In the genomic region with DNA sequence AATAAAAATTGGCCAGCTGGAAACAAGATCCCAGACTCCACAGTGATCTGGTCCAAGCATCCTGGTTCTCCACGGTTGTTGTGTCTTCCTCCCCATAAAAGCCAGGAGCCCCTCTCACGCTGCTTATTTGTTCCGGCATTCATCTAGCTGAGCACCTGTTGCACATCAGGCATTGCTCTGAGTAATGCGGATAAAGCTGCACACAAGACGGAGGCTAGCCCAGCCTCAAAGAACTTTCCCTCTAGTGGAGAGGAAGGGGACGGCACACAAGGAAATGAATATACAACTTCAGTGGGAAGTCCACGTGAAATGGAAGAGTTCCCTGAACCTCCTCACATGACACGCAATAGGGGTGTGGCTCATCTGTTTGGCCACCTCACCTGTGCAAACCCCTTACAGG, we compare ENCODE assay signal across 11 cellular contexts. TPM values are rescaled to one million over a fixed set of nuclear protein-coding genes. Genes with fewer than 3 reads are reported as not detected.
DNase-seq lines count a peak whose midpoint lies in the region; ATAC-seq and TF ChIP-seq lines count a peak whose summit lies in the region.
"Had no signal": no experiment of that assay in that cellular context is flagged by ENCODE, and none has a peak within 500 bp of the region (broad histone marks: within the 10 kb centered on the region; RNA-seq: fewer than 3 reads in every experiment).

No MANE protein-coding gene starts in this region.

- H3K9me3 Mint-ChIP-seq in Calu3 (ENCODE audit: low read depth, unreplicated experiment) (no peaks in the 10 kb centered on the region), mesothelial cell of epicardium (peaks cover 5% of the 10 kb centered on the region)
- H3K9me3 Mint-ChIP-seq: natural killer cell treated with Interleukin-12 subunit alpha and Interleukin-12 subunit beta and Interleukin-15 and Interleukin-18, amount 100 ng/mL, for 72 hours had no signal

- peaks cover 12% of the 10 kb centered on the region for H3K27me3 Mint-ChIP-seq in Calu3 (ENCODE audit: unreplicated experiment)
- H3K27me3 Mint-ChIP-seq in mesothelial cell of epicardium (ENCODE audit: low read depth): peaks cover 9% of the 10 kb centered on the region
- H3K27me3 Mint-ChIP-seq: activated CD8-positive, alpha-beta memory T cell treated with anti-CD3 and anti-CD28 coated beads, Interleukin-2, amount 10 ng/mL, durations not matched to agents 7 days and 5 days had no signal

- H3K4me3 ChIP-seq in astrocyte of the spinal cord (ENCODE audit: low read depth, low read length): no peak overlapping the region

- in situ Hi-C loops in astrocyte of the spinal cord (cut with HindIII; ENCODE audit: low sequenced_read_pairs): no loop called here

- peak; percentile 1 for DNase-seq in Calu3
- DNase-seq in LHCN-M2 (ENCODE audit: low read depth): peak; percentile 62
- DNase-seq in astrocyte of the spinal cord (ENCODE audit: low read depth, low spot score): no peak
- DNase-seq in mesothelial cell of epicardium (ENCODE audit: low spot score in 2 of 2, unreplicated experiment in 2 of 2): no peak
- no peak for DNase-seq in activated CD4-positive, alpha-beta T cell treated with anti-CD3 and anti-CD28 coated beads for 1 hour
- DNase-seq in NCI-H345 (lab: John Stamatoyannopoulos, UW): no peak
- DNase-seq: activated CD8-positive, alpha-beta memory T cell treated with anti-CD3 and anti-CD28 coated beads, Interleukin-2, amount 10 ng/mL, durations not matched to agents 7 days and 5 days; NCI-H2227 treated with DMSO at 0.1 percent for 48 hours had no signal

- H3K27ac Mint-ChIP-seq in Calu3 (ENCODE audit: unreplicated experiment) (no peak overlapping the region), mesothelial cell of epicardium (no peak overlapping the region)
- H3K27ac Mint-ChIP-seq: activated CD8-positive, alpha-beta memory T cell treated with anti-CD3 and anti-CD28 coated beads, Interleukin-2, amount 10 ng/mL, durations not matched to agents 7 days and 5 days; natural killer cell treated with Interleukin-12 subunit alpha and Interleukin-12 subunit beta and Interleukin-15 and Interleukin-18, amount 100 ng/mL, for 72 hours had no signal

- CTCF ChIA-PET in Calu3 (lab: Charles Lee): no interaction called here

- H3K4me3 Mint-ChIP-seq in Calu3 (ENCODE audit: low read depth, unreplicated experiment) (no peak overlapping the region), mesothelial cell of epicardium (no peak overlapping the region)
- H3K4me3 Mint-ChIP-seq: activated CD8-positive, alpha-beta memory T cell treated with anti-CD3 and anti-CD28 coated beads, Interleukin-2, amount 10 ng/mL, durations not matched to agents 7 days and 5 days; natural killer cell treated with Interleukin-12 subunit alpha and Interleukin-12 subunit beta and Interleukin-15 and Interleukin-18, amount 100 ng/mL, for 72 hours had no signal

- no TSS peak for BruUV-seq in Calu3 (replicated peaks; lab: Mats Ljungman, UMichigan)

- H3K36me3 Mint-ChIP-seq in Calu3 (ENCODE audit: insufficient read depth, unreplicated experiment) (peaks cover 5% of the 10 kb centered on the region), mesothelial cell of epicardium (no peaks in the 10 kb centered on the region)
- H3K36me3 Mint-ChIP-seq: activated CD8-positive, alpha-beta memory T cell treated with anti-CD3 and anti-CD28 coated beads, Interleukin-2, amount 10 ng/mL, durations not matched to agents 7 days and 5 days; natural killer cell treated with Interleukin-12 subunit alpha and Interleukin-12 subunit beta and Interleukin-15 and Interleukin-18, amount 100 ng/mL, for 72 hours had no signal

- intact Hi-C loops in Calu3 (cut with micrococcal nuclease; ENCODE audit: unreplicated experiment): no loop called here

- no peaks in the 10 kb centered on the region for H3K4me1 Mint-ChIP-seq in Calu3 (ENCODE audit: low read depth, unreplicated experiment)
- H3K4me1 Mint-ChIP-seq in mesothelial cell of epicardium: no peaks in the 10 kb centered on the region
- H3K4me1 Mint-ChIP-seq: activated CD8-positive, alpha-beta memory T cell treated with anti-CD3 and anti-CD28 coated beads, Interleukin-2, amount 10 ng/mL, durations not matched to agents 7 days and 5 days had no signal

- TF ChIP-seq CTCF in Calu3 (IDR thresholded peaks at IDR 0.05; ENCODE audit: unreplicated experiment) (no peak), astrocyte of the spinal cord (IDR thresholded peaks at IDR 0.05; ENCODE audit: low read depth, low read length) (peak; percentile 52), mesothelial cell of epicardium (IDR thresholded peaks at IDR 0.05; ENCODE audit: unreplicated experiment) (peak; percentile 51)

- no peak for ATAC-seq in GM18867 (IDR thresholded peaks at IDR 0.05; ENCODE audit: unreplicated experiment)
- no peak for ATAC-seq in HG03196 (IDR thresholded peaks at IDR 0.05; ENCODE audit: unreplicated experiment)
- ATAC-seq: activated CD8-positive, alpha-beta memory T cell treated with anti-CD3 and anti-CD28 coated beads, Interleukin-2, amount 10 ng/mL, durations not matched to agents 7 days and 5 days; natural killer cell treated with Interleukin-12 subunit alpha and Interleukin-12 subunit beta and Interleukin-15 and Interleukin-18, amount 100 ng/mL, for 72 hours had no signal

RNA-seq across cellular contexts. Expression of gene NXT1, which starts 30.3 kb away (rescaled TPM):
- total RNA-seq in Calu3 (2022) (7.2 and 7.9 TPM in 2 replicates), LHCN-M2 (2014; rRNA removed) (54.2 and 73.4 TPM in 2 replicates), mesothelial cell of epicardium (23.7 to 25.5 TPM (median 24.8 TPM) in 3 replicates)
- 22.2 TPM for polyA plus RNA-seq in LHCN-M2 (2012)

RNA-seq across cellular contexts. Expression of gene GZF1, which starts 41.7 kb away (rescaled TPM):
- total RNA-seq in Calu3 (2022) (4.5 and 5.0 TPM in 2 replicates), LHCN-M2 (2014; rRNA removed) (18.7 and 19.6 TPM in 2 replicates), mesothelial cell of epicardium (13.9 to 15.3 TPM (median 15.0 TPM) in 3 replicates)
- 8.7 TPM for polyA plus RNA-seq in LHCN-M2 (2012)

Comparison
In these comparisons a context has a peak if more than half of its experiments do, and no peak if none do; other contexts are left out.
1. DNase-seq: peak in Calu3 (single experiment) and LHCN-M2 (single experiment); none in astrocyte of the spinal cord (single experiment), mesothelial cell of epicardium (0 of 2), activated CD4-positive, alpha-beta T cell treated with anti-CD3 and anti-CD28 coated beads for 1 hour (single experiment) and NCI-H345 (single experiment).